In the genomic region with DNA sequence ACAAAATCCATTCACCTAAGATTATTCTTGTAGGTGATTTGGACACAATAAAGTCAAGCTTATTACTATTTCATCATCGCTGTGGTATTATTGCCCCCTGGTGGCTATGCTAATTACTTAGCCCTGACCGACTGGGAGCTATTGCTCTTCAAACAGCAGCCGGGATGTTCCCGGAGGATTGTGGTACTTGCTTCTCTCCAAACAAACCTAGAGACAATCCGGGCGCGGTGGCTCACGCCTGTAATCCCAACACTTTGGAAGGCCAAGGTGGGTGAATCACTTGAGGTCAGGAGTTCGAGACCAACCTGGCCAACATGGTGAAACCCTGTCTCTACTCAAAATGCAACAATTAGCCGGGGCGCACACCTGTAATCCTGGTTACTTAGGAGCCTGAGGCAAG, we compare ENCODE assay signal across 7 cellular contexts. TPM values are rescaled to one million over a fixed set of nuclear protein-coding genes. Genes with fewer than 3 reads are reported as not detected.
DNase-seq lines count a peak whose midpoint lies in the region; ATAC-seq and TF ChIP-seq lines count a peak whose summit lies in the region.

No MANE protein-coding gene starts in this region.

- 32% methylated on average over 11 of the region's 11 CpGs for WGBS in liver

- intact Hi-C loops in vagina (cut with DNase I), result no loop called here

- H3K36me3 ChIP-seq in liver (ENCODE audit: control insufficient read depth in 4 of 4, insufficient read depth in 3 of 4, low read depth in 1 of 4, low read length in 3 of 4) (no peaks in the 10 kb centered on the region), vagina (no peaks in the 10 kb centered on the region)

- ATAC-seq in HG03097 (IDR thresholded peaks at IDR 0.05; ENCODE audit: low FRiP score, unreplicated experiment), result no peak

- peak; percentile 88 to 89 for TF ChIP-seq RAD21 in liver (IDR thresholded peaks at IDR 0.05)

- H3K27me3 ChIP-seq in liver (ENCODE audit: control insufficient read depth in 4 of 4, insufficient read depth in 4 of 4, low read length in 3 of 4) (no peaks in the 10 kb centered on the region), vagina (no peaks in the 10 kb centered on the region)

- no peak overlapping the region for H3K9ac ChIP-seq in liver (ENCODE audit: low read depth in 1 of 2, low read length in 2 of 2)

- H3K27ac ChIP-seq in liver (ENCODE audit: low read depth in 1 of 2, low read length in 2 of 2) (no peak overlapping the region), vagina (no peak overlapping the region)

- peak; percentile 78 for TF ChIP-seq CTCF in liver (IDR thresholded peaks at IDR 0.05; ENCODE audit: low read depth, low read length, missing input control)
- TF ChIP-seq CTCF in vagina (IDR thresholded peaks at IDR 0.05), result peak; percentile 50 to 73 (median 57)

- peak; percentile 78 for DNase-seq in Daoy (ENCODE audit: low read depth)
- DNase-seq in HK-2 (ENCODE audit: unreplicated experiment), result peak; percentile 24
- peak; percentile 19 to 25 for DNase-seq in SHP77 (lab: John Stamatoyannopoulos, UW)
- peak; percentile 85 for DNase-seq in dedifferentiated amniotic fluid mesenchymal stem cell (ENCODE audit: extremely low spot score)
- no peak for DNase-seq in vagina (ENCODE audit: extremely low spot score in 2 of 2)

- peaks cover 0 to 2% (median under 1%) of the 10 kb centered on the region in 4 donors for H3K9me3 ChIP-seq in liver (ENCODE audit: control insufficient read depth in 4 of 4, low read length in 3 of 4)
- H3K9me3 ChIP-seq in vagina, result no peaks in the 10 kb centered on the region

- H3K4me1 ChIP-seq in liver (ENCODE audit: control insufficient read depth in 4 of 4, insufficient read depth in 4 of 4, low read length in 3 of 4), result no peaks in the 10 kb centered on the region
- no peaks in the 10 kb centered on the region for H3K4me1 ChIP-seq in vagina

- H3K4me3 ChIP-seq in liver (ENCODE audit: low read depth in 1 of 3, low read length in 3 of 3) (no peak overlapping the region), vagina (no peak overlapping the region)

- no peak for TF ChIP-seq POLR2A in vagina (IDR thresholded peaks at IDR 0.05)

TF ChIP-seq in liver, 16 proteins besides CTCF, POLR2A, EP300 and RAD21:
- TF ChIP-seq TAF1 (conservative IDR thresholded peaks at IDR 0.05) (no peak), RXRA (IDR thresholded peaks at IDR 0.05) (peak; percentile 13 to 39)
- TF ChIP-seq, protein P1, sequence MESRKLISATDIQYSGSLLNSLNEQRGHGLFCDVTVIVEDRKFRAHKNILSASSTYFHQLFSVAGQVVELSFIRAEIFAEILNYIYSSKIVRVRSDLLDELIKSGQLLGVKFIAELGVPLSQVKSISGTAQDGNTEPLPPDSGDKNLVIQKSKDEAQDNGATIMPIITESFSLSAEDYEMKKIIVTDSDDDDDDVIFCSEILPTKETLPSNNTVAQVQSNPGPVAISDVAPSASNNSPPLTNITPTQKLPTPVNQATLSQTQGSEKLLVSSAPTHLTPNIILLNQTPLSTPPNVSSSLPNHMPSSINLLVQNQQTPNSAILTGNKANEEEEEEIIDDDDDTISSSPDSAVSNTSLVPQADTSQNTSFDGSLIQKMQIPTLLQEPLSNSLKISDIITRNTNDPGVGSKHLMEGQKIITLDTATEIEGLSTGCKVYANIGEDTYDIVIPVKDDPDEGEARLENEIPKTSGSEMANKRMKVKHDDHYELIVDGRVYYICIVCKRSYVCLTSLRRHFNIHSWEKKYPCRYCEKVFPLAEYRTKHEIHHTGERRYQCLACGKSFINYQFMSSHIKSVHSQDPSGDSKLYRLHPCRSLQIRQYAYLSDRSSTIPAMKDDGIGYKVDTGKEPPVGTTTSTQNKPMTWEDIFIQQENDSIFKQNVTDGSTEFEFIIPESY (IDR thresholded peaks at IDR 0.05), result no peak
- TF ChIP-seq, protein P2, sequence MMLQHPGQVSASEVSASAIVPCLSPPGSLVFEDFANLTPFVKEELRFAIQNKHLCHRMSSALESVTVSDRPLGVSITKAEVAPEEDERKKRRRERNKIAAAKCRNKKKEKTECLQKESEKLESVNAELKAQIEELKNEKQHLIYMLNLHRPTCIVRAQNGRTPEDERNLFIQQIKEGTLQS (IDR thresholded peaks at IDR 0.05), result peak; percentile 79

RNA-seq across cellular contexts. Expression of a gene that starts 15.4 kb away (rescaled TPM):
- 0.29 and 0.33 TPM in 2 replicates for total RNA-seq in Daoy (2014; rRNA removed; shearing (Covaris generic))
- total RNA-seq in liver (not detected), vagina (not detected)
- polyA plus RNA-seq in liver, result under 1 TPM in 1 of 2 donors, not detected in 1; 0.05 TPM

Comparison
In these comparisons a context has a peak if more than half of its experiments do, and no peak if none do; other contexts are left out.
1. DNase-seq: peak in Daoy (single experiment), HK-2 (single experiment), SHP77 (2 of 2) and dedifferentiated amniotic fluid mesenchymal stem cell (single experiment); none in vagina (0 of 2).